Comparison of ENCODE assay signal across 9 cellular contexts in genomic region chr22:18057568-18058209, GRCh38. TPM values are rescaled to one million over a fixed set of nuclear protein-coding genes. Genes with fewer than 3 reads are reported as not detected.
DNase-seq lines count a peak whose midpoint lies in the region; ATAC-seq and TF ChIP-seq lines count a peak whose summit lies in the region.
"Had no signal": no experiment of that assay in that cellular context is flagged by ENCODE, and none has a peak within 500 bp of the region (broad histone marks: within the 10 kb centered on the region; RNA-seq: fewer than 3 reads in every experiment).

No MANE protein-coding gene starts in this region.

- H2AFZ ChIP-seq in PC-3 (ENCODE audit: low read length) = no peak overlapping the region
- no peak overlapping the region for H2AFZ ChIP-seq in trophoblast cell (ENCODE audit: insufficient read depth, low read length, poor library complexity)

- no peaks in the 10 kb centered on the region for H3K9me2 ChIP-seq in PC-3 (replicated peaks; ENCODE audit: low read length)

- H4K20me1 ChIP-seq in PC-3 (ENCODE audit: low read length) = no peaks in the 10 kb centered on the region

- H3K27me3 ChIP-seq in PC-3 (ENCODE audit: low read length) (no peaks in the 10 kb centered on the region), esophagus muscularis mucosa (no peaks in the 10 kb centered on the region), trophoblast cell (ENCODE audit: insufficient read depth, low read length) (no peaks in the 10 kb centered on the region)

- peak; percentile 63 for ATAC-seq in HG02610 (IDR thresholded peaks at IDR 0.05; ENCODE audit: unreplicated experiment)
- peak; percentile 66 for ATAC-seq in PC-3
- no peak for ATAC-seq in GM19467 (IDR thresholded peaks at IDR 0.05; ENCODE audit: unreplicated experiment)

- peak overlapping the region; percentile 70 for H3K27ac ChIP-seq in PC-3 (ENCODE audit: low read length)
- H3K27ac ChIP-seq in esophagus muscularis mucosa (replicated peaks in 1 of 4) = peak overlapping the region; percentile 78 to 93 (median 84)
- H3K27ac ChIP-seq in trophoblast cell (ENCODE audit: low read depth, low read length) = no peak overlapping the region

- no peak overlapping the region for H2BK120ac ChIP-seq in trophoblast cell (ENCODE audit: insufficient read depth, low read length, poor library complexity)

- WGBS in esophagus muscularis mucosa = 38% methylated on average over 4 of the region's 4 CpGs
- WGBS in trophoblast cell (ENCODE audit: extremely low coverage, insufficient coverage, insufficient read length) = no CpG with 5 or more reads among the region's 4 CpGs

- TF ChIP-seq POLR2A in esophagus muscularis mucosa (IDR thresholded peaks at IDR 0.05; ENCODE audit: low read depth) = no peak

- H3K4me3 ChIP-seq in PC-3 (ENCODE audit: low read length) (no peak overlapping the region), esophagus muscularis mucosa (no peak overlapping the region), trophoblast cell (ENCODE audit: low read depth, low read length) (no peak overlapping the region)

- no peak overlapping the region for H4K12ac ChIP-seq in trophoblast cell (ENCODE audit: low read depth, low read length)

- H3F3A ChIP-seq in PC-3 (ENCODE audit: low read length, unreplicated experiment) = no peaks in the 10 kb centered on the region

- H4K91ac ChIP-seq in trophoblast cell (ENCODE audit: low read depth, low read length) = no peak overlapping the region

- TF ChIP-seq CTCF in GM10248 (IDR thresholded peaks at IDR 0.05; ENCODE audit: control extremely low read depth, extremely low read depth, low read depth, missing control alignments) = no peak
- TF ChIP-seq CTCF in PC-3 (conservative IDR thresholded peaks at IDR 0.05; ENCODE audit: low read depth, low read length) = no peak
- TF ChIP-seq CTCF in esophagus muscularis mucosa (IDR thresholded peaks at IDR 0.05) = no peak

- H2BK5ac ChIP-seq in trophoblast cell (ENCODE audit: low read depth, low read length, poor library complexity) = no peak overlapping the region

- H3K4ac ChIP-seq in trophoblast cell (ENCODE audit: low read depth, low read length) = no peak overlapping the region

- no TSS peak for BruUV-seq in PC-3 (replicated peaks; lab: Mats Ljungman, UMichigan)

- H2AK5ac ChIP-seq in trophoblast cell (ENCODE audit: low read length) = no peak overlapping the region

- POLR2A ChIA-PET in GM10248 (lab: Yijun Ruan, JAX) (interaction anchor here (0.6 kb wide), 1 partner anchor 307 kb away, joined by 4 read pairs; no protein-coding TSS in a partner anchor), PC-3 (lab: Charles Lee; ENCODE audit: unreplicated experiment) (no interaction called here)

- H3K79me1 ChIP-seq in trophoblast cell (ENCODE audit: low read length) = no peaks in the 10 kb centered on the region

- peaks cover 50% of the 10 kb centered on the region for H3K4me1 ChIP-seq in PC-3 (ENCODE audit: insufficient read depth, low read length)
- peaks cover 36 to 57% (median 49%) of the 10 kb centered on the region in 4 donors for H3K4me1 ChIP-seq in esophagus muscularis mucosa
- H3K4me1 ChIP-seq in trophoblast cell (ENCODE audit: control insufficient read depth in 1 of 2, insufficient read depth in 2 of 2, low read length in 2 of 2) = peaks cover 3 to 11% of the 10 kb centered on the region in 2 experiments

- H3K14ac ChIP-seq in trophoblast cell (ENCODE audit: low read length) = no peak overlapping the region

- H3K4me2 ChIP-seq in PC-3 (ENCODE audit: low read length) (peak overlapping the region; percentile 36), trophoblast cell (ENCODE audit: low read length) (no peak overlapping the region)

- H2BK12ac ChIP-seq in trophoblast cell (ENCODE audit: low read length) = no peak overlapping the region

- H3K23ac ChIP-seq in trophoblast cell (ENCODE audit: low read length) = no peak overlapping the region

- no peak overlapping the region for H3K18ac ChIP-seq in trophoblast cell (ENCODE audit: low read length)

- DNase-seq in GM10248 (ENCODE audit: extremely low spot score) (peak; percentile 75), PC-3 (peak; percentile 96), esophagus muscularis mucosa (ENCODE audit: extremely low spot score) (peak; percentile 96), trophoblast cell (peak; percentile 34 to 66), GF-D8 (lab: John Stamatoyannopoulos, UW) (no peak)
- DNase-seq in activated naive CD4-positive, alpha-beta T cell treated with Interleukin-2 at 50 U/mL for 16 hours = no peak

- no peak overlapping the region for H4K8ac ChIP-seq in trophoblast cell (ENCODE audit: low read depth, low read length)

- H3K79me2 ChIP-seq in PC-3 (ENCODE audit: low read length) (no peaks in the 10 kb centered on the region), trophoblast cell (ENCODE audit: control insufficient read depth, insufficient read depth, low read length, poor library complexity) (no peaks in the 10 kb centered on the region)
- H3K79me2 ChIP-seq: parathyroid adenoma had no signal

- H3K9me3 ChIP-seq in PC-3 (ENCODE audit: low read length) (no peaks in the 10 kb centered on the region), esophagus muscularis mucosa (no peaks in the 10 kb centered on the region), trophoblast cell (ENCODE audit: insufficient read depth, low read depth, low read length) (no peaks in the 10 kb centered on the region)

- peak; percentile 60 for TF ChIP-seq EP300 in esophagus muscularis mucosa (IDR thresholded peaks at IDR 0.05)

- H3K9ac ChIP-seq in PC-3 (ENCODE audit: low read length) (peak overlapping the region; percentile 20; the same call in 1 of the 2 replicates), trophoblast cell (ENCODE audit: low read length) (no peak overlapping the region)
- H3K9ac ChIP-seq: parathyroid adenoma had no signal

- CTCF ChIA-PET in GM10248 (lab: Yijun Ruan, JAX) (interaction anchor here (1.3 to 6.9 kb wide), 6 partner anchors 13 to 293 kb away, joined by 3 to 50 read pairs (median 5); partner anchors contain the start of gene MICAL3), PC-3 (lab: Charles Lee) (interaction anchor here (0.5 kb wide), 1 partner anchor 57 kb away, joined by 3 read pairs; no protein-coding TSS in a partner anchor)

- intact Hi-C loops in PC-3 (cut with micrococcal nuclease) (loop anchor here (5.0 kb wide), 1 partner anchor 35 kb away; the partner anchor contains the start of gene MICAL3), esophagus muscularis mucosa (cut with DNase I) (no loop called here)

- H3K36me3 ChIP-seq in PC-3 (ENCODE audit: low read depth, low read length) (no peaks in the 10 kb centered on the region), esophagus muscularis mucosa (no peaks in the 10 kb centered on the region), trophoblast cell (ENCODE audit: control insufficient read depth in 1 of 2, insufficient read depth in 2 of 2, low read length in 2 of 2) (no peaks in the 10 kb centered on the region)

RNA-seq across cellular contexts. Expression of gene PEX26, which starts 20.1 kb away (rescaled TPM):
- total RNA-seq in PC-3 (2014; rRNA removed) = 30.6 and 51.3 TPM in 2 replicates
- total RNA-seq in esophagus muscularis mucosa = 10 to 100 TPM; 19.7 to 54.2 (median 33.6) TPM
- polyA plus RNA-seq in trophoblast cell (2013) = 17.5 and 17.8 TPM in 2 replicates

RNA-seq across cellular contexts. Expression of gene MICAL3, which starts 33.3 kb away (rescaled TPM):
- total RNA-seq in PC-3 (2014; rRNA removed) (23.7 and 27.8 TPM in 2 replicates), esophagus muscularis mucosa (10 to 100 TPM; 35.1 to 91.8 (median 67.8) TPM)
- polyA plus RNA-seq in trophoblast cell (2013) = 18.1 and 20.6 TPM in 2 replicates

RNA-seq across cellular contexts. Expression of gene TUBA8, which starts 52.9 kb away (rescaled TPM):
- total RNA-seq in PC-3 (2014; rRNA removed) = 1.6 and 1.9 TPM in 2 replicates
- 10 to 100 TPM in 3 of 4 donors, 1 to 10 TPM in 1; 7.5 to 16.5 (median 14.0) TPM for total RNA-seq in esophagus muscularis mucosa
- polyA plus RNA-seq in trophoblast cell (2013) = 0.74 and 0.76 TPM in 2 replicates

Comparison
In these comparisons a context has a peak if more than half of its experiments do, and no peak if none do; other contexts are left out.
1. DNase-seq: peak in GM10248 (single experiment), PC-3 (single experiment), esophagus muscularis mucosa (single experiment) and trophoblast cell (2 of 2); none in GF-D8 (single experiment) and activated naive CD4-positive, alpha-beta T cell treated with Interleukin-2 at 50 U/mL for 16 hours (single experiment).